2 cellular contexts compared by ENCODE assay signal in the genomic region with DNA sequence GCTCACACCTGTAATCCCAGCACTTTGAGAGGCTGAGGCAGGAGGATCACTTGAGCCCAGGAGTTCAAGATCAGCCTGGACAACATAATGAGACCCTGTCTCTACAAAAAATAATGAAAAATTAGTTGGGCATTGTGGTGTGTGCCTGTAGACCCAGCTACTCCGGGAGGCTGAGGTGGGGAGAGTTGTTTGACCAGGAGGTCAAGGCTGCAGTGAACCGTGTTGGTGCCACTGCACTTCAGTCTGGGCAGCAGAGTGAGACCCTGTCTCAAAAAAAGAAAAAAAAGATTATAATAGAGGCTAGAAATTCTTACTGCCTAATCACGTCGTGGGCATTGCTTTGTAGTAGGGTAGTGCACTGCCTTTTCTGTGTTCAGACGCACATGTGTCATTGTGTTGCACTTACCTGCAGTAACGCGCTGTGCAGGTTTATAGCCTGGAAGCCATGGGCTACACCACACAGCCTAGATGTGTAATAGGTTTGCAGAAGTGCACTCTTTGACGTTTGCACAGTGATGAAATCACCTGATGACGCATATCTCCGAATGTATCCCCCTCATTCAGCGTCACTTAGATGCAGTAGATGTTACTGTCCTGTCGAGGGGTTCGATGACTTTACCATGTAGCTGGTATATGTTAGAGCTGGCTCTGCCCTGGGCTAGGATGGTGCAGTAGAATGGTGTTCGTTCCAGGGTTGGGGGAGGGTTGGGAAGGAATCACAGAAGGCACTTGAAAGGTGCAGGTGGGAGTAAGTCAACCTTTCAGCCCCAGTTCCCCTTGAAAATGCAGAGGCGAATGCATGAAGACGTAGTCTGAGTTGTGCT.
TF ChIP-seq lines count a peak whose summit lies in the region.

No MANE protein-coding gene starts in this region.

TF ChIP-seq in GM23338, 12 proteins besides CTCF, POLR2A, EP300 and RAD21:
- TF ChIP-seq EZH2phosphoT487 (IDR thresholded peaks at IDR 0.05; ENCODE audit: unreplicated experiment) = no peak
- no peak for TF ChIP-seq ZNF462 (CRISPR knock-in tag; IDR thresholded peaks at IDR 0.05)
- TF ChIP-seq ZNF331 (CRISPR knock-in tag; IDR thresholded peaks at IDR 0.05; ENCODE audit: low read depth) = no peak
- TF ChIP-seq, protein P1, sequence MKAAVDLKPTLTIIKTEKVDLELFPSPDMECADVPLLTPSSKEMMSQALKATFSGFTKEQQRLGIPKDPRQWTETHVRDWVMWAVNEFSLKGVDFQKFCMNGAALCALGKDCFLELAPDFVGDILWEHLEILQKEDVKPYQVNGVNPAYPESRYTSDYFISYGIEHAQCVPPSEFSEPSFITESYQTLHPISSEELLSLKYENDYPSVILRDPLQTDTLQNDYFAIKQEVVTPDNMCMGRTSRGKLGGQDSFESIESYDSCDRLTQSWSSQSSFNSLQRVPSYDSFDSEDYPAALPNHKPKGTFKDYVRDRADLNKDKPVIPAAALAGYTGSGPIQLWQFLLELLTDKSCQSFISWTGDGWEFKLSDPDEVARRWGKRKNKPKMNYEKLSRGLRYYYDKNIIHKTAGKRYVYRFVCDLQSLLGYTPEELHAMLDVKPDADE (IDR thresholded peaks at IDR 0.05) = no peak
- TF ChIP-seq EZH2 (IDR thresholded peaks at IDR 0.05; ENCODE audit: low read depth, unreplicated experiment) = no peak
- TF ChIP-seq ZNF114 (CRISPR knock-in tag; IDR thresholded peaks at IDR 0.05) = no peak
- TF ChIP-seq STAT1 (IDR thresholded peaks at IDR 0.05; ENCODE audit: unreplicated experiment) = no peak

TF ChIP-seq in K562, 482 proteins besides CTCF, POLR2A, EP300 and RAD21:
- TF ChIP-seq ZNF584 (CRISPR knock-in tag; IDR thresholded peaks at IDR 0.05; ENCODE audit: low read depth) (no peak), TSC22D4 (tag; IDR thresholded peaks at IDR 0.05) (no peak), FIP1L1 (IDR thresholded peaks at IDR 0.05; ENCODE audit: low read depth, low read length, poor library complexity, severe bottlenecking) (no peak), NFRKB (IDR thresholded peaks at IDR 0.05; ENCODE audit: low read depth) (no peak), KAT2B (IDR thresholded peaks at IDR 0.05; ENCODE audit: low read depth, low read length) (no peak), ARHGAP35 (IDR thresholded peaks at IDR 0.05; ENCODE audit: partially characterized antibody) (no peak), RBM25 (IDR thresholded peaks at IDR 0.05; ENCODE audit: low read depth, low read length, severe bottlenecking) (no peak), RHOXF2B (CRISPR knock-in tag; conservative IDR thresholded peaks at IDR 0.05) (no peak), USF2 (CRISPR knock-in tag; IDR thresholded peaks at IDR 0.05) (no peak), LARP7 (IDR thresholded peaks at IDR 0.05) (no peak)
